Comparison of ENCODE assay signal across 12 cellular contexts in genomic region chr16:66453230-66453629, GRCh38. TPM values are rescaled to one million over a fixed set of nuclear protein-coding genes. Genes with fewer than 3 reads are reported as not detected.
"Had no signal": no experiment of that assay in that cellular context is flagged by ENCODE, and none has a peak within 500 bp of the region (broad histone marks: within the 10 kb centered on the region; RNA-seq: fewer than 3 reads in every experiment).

No MANE protein-coding gene starts in this region.

RNA-seq across cellular contexts. Expression of gene BEAN1, which starts 26.1 kb away (rescaled TPM):
- total RNA-seq: activated B cell treated with CpG ODN at 0.5 μM for 24 hours; activated CD4-positive, alpha-beta memory T cell treated with anti-CD3 and anti-CD28 coated beads for 36 hours; activated CD4-positive, alpha-beta T cell treated with anti-CD3 and anti-CD28 coated beads, Interleukin-2, amount 10 ng/mL, durations not matched to agents 24 days and 14 days; activated CD8-positive, alpha-beta memory T cell treated with anti-CD3 and anti-CD28 coated beads, Interleukin-2, amount 10 ng/mL, durations not matched to agents 7 days and 5 days; activated CD8-positive, alpha-beta T cell treated with anti-CD3 and anti-CD28 coated beads for 36 hours; activated naive CD8-positive, alpha-beta T cell treated with anti-CD3 and anti-CD28 coated beads, Interleukin-2, amount 10 ng/mL, durations not matched to agents 7 days and 5 days; activated T-cell treated with anti-CD3 and anti-CD28 coated beads, Interleukin-2, amount 50 U/mL, for 4 hours; activated T-cell treated with anti-CD3 and anti-CD28 coated beads, Interleukin-2, amount 50 U/mL, for 72 hours; activated T-helper 1 cell treated with anti-CD3 and anti-CD28 coated beads, Interleukin-12 subunit alpha, Interleukin-12 subunit beta, Interleukin-2, Interleukin-4 antibody, amounts not matched to agents 30 ng/mL and 10 ng/mL and 1 ng/mL, durations not matched to agents 14 hours and 24 hours and 36 hours; activated T-helper 2 cell treated with anti-CD3 and anti-CD28 coated beads, Interferon-gamma antibody, Interleukin-2, Interleukin-4, amounts not matched to agents 10 μg/mL and 5 μg/mL and 100 μg/mL, durations not matched to agents 14 hours and 24 hours and 36 hours; ascending aorta; bronchial epithelial cell had no signal
